16 cellular contexts compared by ENCODE assay signal in genomic region chrX:12349201-12349600, GRCh38.
"Had no signal": no experiment of that assay in that cellular context is flagged by ENCODE, and none has a peak within 500 bp of the region (broad histone marks: within the 10 kb centered on the region; RNA-seq: fewer than 3 reads in every experiment).

No MANE protein-coding gene starts in this region.

- H3K36me3 ChIP-seq: right lobe of liver, transverse colon, vagina had no signal

- H3K9me3 ChIP-seq: body of pancreas, right lobe of liver, transverse colon, vagina had no signal

- H3K27me3 ChIP-seq: body of pancreas, right lobe of liver, transverse colon, vagina had no signal

- H3K4me1 ChIP-seq: body of pancreas, right lobe of liver, transverse colon, vagina had no signal

- ATAC-seq: activated CD4-positive, CD25-positive, alpha-beta regulatory T cell treated with anti-CD3 and anti-CD28 coated beads, Interleukin-2, amount 50 U/mL, for 24 hours; body of pancreas; right lobe of liver; stimulated activated naive CD8-positive, alpha-beta T cell treated with anti-CD3 and anti-CD28 coated beads, Interleukin-15, Interleukin-2, amounts not matched to agents 100 U/mL and 50 U/mL, for 24 hours had no signal

- H3K4me2 ChIP-seq: smooth muscle cell had no signal

- DNase-seq: activated CD4-positive, alpha-beta T cell treated with anti-CD3 and anti-CD28 coated beads, Interleukin-2, amount 50 U/mL, for 1 hour; activated naive CD8-positive, alpha-beta T cell treated with anti-CD3 and anti-CD28 coated beads for 36 hours; amygdala; body of pancreas; cortex of kidney; effector CD4-positive, alpha-beta T cell; foreskin fibroblast; glutamatergic neuron; hypothalamus; immature natural killer cell; right lobe of liver; stimulated activated naive CD8-positive, alpha-beta T cell treated with anti-CD3 and anti-CD28 coated beads, Interleukin-15, Interleukin-2, amounts not matched to agents 100 U/mL and 50 U/mL, for 24 hours; transverse colon had no signal

- H3K4me3 ChIP-seq: body of pancreas, right lobe of liver, smooth muscle cell, transverse colon, vagina had no signal

- H3K27ac ChIP-seq: body of pancreas, right lobe of liver, transverse colon, vagina had no signal
